Comparison of ENCODE assay signal across 22 cellular contexts in genomic region chr17:36461330-36462110, GRCh38. TPM values are rescaled to one million over a fixed set of nuclear protein-coding genes. Genes with fewer than 3 reads are reported as not detected.
A peak's percentile ranks its signal among the peaks of the same experiment; 100 is the strongest.
DNase-seq lines count a peak whose midpoint lies in the region; TF ChIP-seq lines count a peak whose summit lies in the region.
"Had no signal": no experiment of that assay in that cellular context is flagged by ENCODE, and none has a peak within 500 bp of the region (broad histone marks: within the 10 kb centered on the region; RNA-seq: fewer than 3 reads in every experiment).

No MANE protein-coding gene starts in this region.

- H3K36me3 Mint-ChIP-seq in glutamatergic neuron (ENCODE audit: unreplicated experiment), result no peaks in the 10 kb centered on the region
- H3K36me3 Mint-ChIP-seq: IgD-negative memory B cell had no signal

- peaks cover 16% of the 10 kb centered on the region for H3K27me3 Mint-ChIP-seq in glutamatergic neuron (ENCODE audit: unreplicated experiment)

- H3K4me1 Mint-ChIP-seq in glutamatergic neuron (ENCODE audit: low read depth, unreplicated experiment), result peaks cover 20% of the 10 kb centered on the region

- H3K36me3 ChIP-seq in H7 (replicated peaks; ENCODE audit: control insufficient read depth, insufficient read depth, low read length), result no peaks in the 10 kb centered on the region
- H3K36me3 ChIP-seq: BLaER1 treated with 17β-estradiol and CSF1 and Interleukin-3, amounts not matched to agents 10 nM and 100 nM had no signal

- TF ChIP-seq CTCF in glutamatergic neuron (IDR thresholded peaks at IDR 0.05; ENCODE audit: partially characterized antibody, unreplicated experiment), result no peak

- H3K9me3 Mint-ChIP-seq in glutamatergic neuron (ENCODE audit: unreplicated experiment), result peaks cover 11% of the 10 kb centered on the region
- H3K9me3 Mint-ChIP-seq: CD4-positive, alpha-beta T cell had no signal

- no peak overlapping the region for H3K4me3 Mint-ChIP-seq in glutamatergic neuron (ENCODE audit: unreplicated experiment)
- H3K4me3 Mint-ChIP-seq: CD4-positive, alpha-beta T cell had no signal

- H3K27me3 ChIP-seq in H7 (ENCODE audit: control insufficient read depth, insufficient read depth, low read length), result peaks cover 6% of the 10 kb centered on the region
- H3K27me3 ChIP-seq: BLaER1 treated with 17β-estradiol and CSF1 and Interleukin-3, amounts not matched to agents 10 nM and 100 nM had no signal

- no peak overlapping the region for H3K4me3 ChIP-seq in H7 (ENCODE audit: insufficient read depth, low read depth, low read length)
- H3K4me3 ChIP-seq: BLaER1 treated with 17β-estradiol and CSF1 and Interleukin-3, amounts not matched to agents 10 nM and 100 nM; PC-9 had no signal

- DNase-seq in NCI-H2171 treated with DMSO at 0.1 percent for 48 hours (lab: John Stamatoyannopoulos, UW) (peak; percentile 11), NCI-H2171 (lab: John Stamatoyannopoulos, UW) (no peak), H7 (peak; percentile 22), glutamatergic neuron (no peak), EL (no peak), SHP77 (lab: John Stamatoyannopoulos, UW) (no peak), cerebellum (ENCODE audit: low spot score) (no peak)
- DNase-seq: AML-193; CD4-positive, alpha-beta T cell; MM.1S; NCI-H1048; NCI-H1436; NCI-H187; NCI-H2081 treated with DMSO at 0.1 percent for 48 hours; NCI-H510A treated with DMSO at 0.1 percent for 48 hours; NCI-H774; PC-9; Right ventricle myocardium superior; RPMI8226; T-helper 1 cell had no signal

- H3K27ac Mint-ChIP-seq in glutamatergic neuron (ENCODE audit: unreplicated experiment), result peak overlapping the region; percentile 91
- H3K27ac Mint-ChIP-seq: CD4-positive, alpha-beta T cell; IgD-negative memory B cell had no signal

RNA-seq across cellular contexts. Expression of gene ZNHIT3, which starts 25.0 kb away (rescaled TPM):
- total RNA-seq in H7 (2014; rRNA removed; shearing (Covaris generic)), result 81.8 and 85.4 TPM in 2 replicates
- total RNA-seq in glutamatergic neuron (ENCODE audit: unreplicated experiment) (101 TPM), cerebellum (33.4 TPM)

Comparison
In these comparisons a context has a peak if more than half of its experiments do, and no peak if none do; other contexts are left out.
1. DNase-seq: peak in NCI-H2171 treated with DMSO at 0.1 percent for 48 hours (single experiment) and H7 (single experiment); none in NCI-H2171 (single experiment), glutamatergic neuron (single experiment), EL (single experiment), SHP77 (0 of 2) and cerebellum (single experiment).